In the genomic region with DNA sequence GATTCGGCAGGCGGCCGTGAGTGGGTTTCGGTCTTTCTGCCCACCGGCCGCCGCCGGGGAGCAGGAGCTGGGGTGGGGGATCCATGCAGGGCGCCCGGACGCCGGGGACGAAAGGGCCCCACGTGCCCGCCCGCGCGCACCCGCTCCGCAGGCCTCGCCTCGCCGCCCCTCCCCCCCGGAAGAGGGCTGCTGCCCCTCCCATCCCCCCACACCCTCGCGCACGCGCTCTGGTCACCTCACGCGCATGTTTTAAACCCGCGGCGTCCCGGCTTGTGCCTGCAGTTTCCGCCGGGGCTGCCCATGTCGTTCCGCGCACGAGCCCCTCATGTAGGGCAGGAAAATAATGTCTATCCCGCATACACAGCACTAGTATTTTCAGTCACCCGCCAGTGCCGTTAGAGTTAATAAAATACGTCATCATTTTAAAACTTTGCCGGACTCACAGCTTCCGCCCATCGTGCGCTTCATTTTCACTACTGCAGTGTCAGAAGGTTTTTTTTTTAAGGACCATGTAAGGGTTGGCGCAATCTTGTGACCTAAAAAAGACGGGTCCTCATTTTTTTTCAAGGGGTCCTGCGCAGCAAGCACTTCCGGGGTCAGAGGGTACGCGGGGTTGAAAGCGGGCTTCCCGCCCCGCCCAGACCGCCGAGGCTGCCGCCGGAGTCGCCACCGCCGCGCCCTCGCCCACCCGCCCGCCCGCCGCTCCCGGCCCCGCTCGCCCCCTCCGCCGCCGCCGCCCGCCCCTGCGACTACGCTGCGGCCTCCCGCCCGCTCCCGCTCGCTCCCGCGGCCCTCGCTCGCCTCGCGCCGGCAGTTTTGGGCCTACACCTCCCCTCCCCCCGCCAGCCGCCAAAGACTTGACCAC, we compare ENCODE assay signal across 8 cellular contexts. TPM values are rescaled to one million over a fixed set of nuclear protein-coding genes. Genes with fewer than 3 reads are reported as not detected.
DNase-seq lines count a peak whose midpoint lies in the region; ATAC-seq and TF ChIP-seq lines count a peak whose summit lies in the region.

A gene (plus strand): TSS at position 640 of the 865 bp plus-strand sequence. CDS start 267 bp downstream, outside the sequence.

- peaks cover 19% of the 10 kb centered on the region for H3K36me3 Mint-ChIP-seq in IgD-negative memory B cell

- H3K27ac ChIP-seq in OCI-LY7 (ENCODE audit: low read depth, low read length, poor library complexity, severe bottlenecking): peak within 1 kb of the TSS; percentile 94
- H3K27ac ChIP-seq in mesodermal cell (ENCODE audit: low read depth, low read length, severe bottlenecking): peak within 1 kb of the TSS; percentile 100

- H3K4me1 ChIP-seq in OCI-LY7 (ENCODE audit: insufficient read depth, low read length, poor library complexity, severe bottlenecking) (peaks cover 61% of the 10 kb centered on the region), mesodermal cell (ENCODE audit: control insufficient read depth, insufficient read depth, low read length, poor library complexity, severe bottlenecking) (peaks cover 18% of the 10 kb centered on the region)

- in situ Hi-C loops in Caki2 (cut with HindIII; ENCODE audit: low pct_unique_long_range_greater_than_20kb, low sequenced_read_pairs) (no loop called here), endometrial microvascular endothelial cells (cut with HindIII; ENCODE audit: inconsistent ontology term, low pct_unique_long_range_greater_than_20kb, low sequenced_read_pairs) (loop anchor here (25.0 kb wide), 1 partner anchor 150 kb away; no protein-coding TSS in a partner anchor)

- H3K27ac Mint-ChIP-seq in IgD-negative memory B cell: peak within 1 kb of the TSS; percentile 94 to 100 (median 100)

- H4K20me1 ChIP-seq in OCI-LY7 (ENCODE audit: insufficient read depth, low read length): peaks cover 4% of the 10 kb centered on the region; the same call in 1 of the 2 replicates

- CTCF ChIA-PET in OCI-LY7 (lab: Charles Lee; ENCODE audit: unreplicated experiment): no interaction called here

- 0% methylated on average over 34 to 38 of the region's 94 CpGs for whole genome bisulfite sequencing in mesodermal cell (ENCODE audit: insufficient coverage in 2 of 2), 2 experiments

- peak within 1 kb of the TSS; percentile 84 for H3K4me2 ChIP-seq in OCI-LY7 (ENCODE audit: low read length)

- POLR2A ChIA-PET in OCI-LY7 (lab: Charles Lee): interaction anchor here (0.6 to 3.9 kb wide), 7 partner anchors 14 to 56 kb away, joined by 3 to 26 read pairs (median 4); no protein-coding TSS in a partner anchor

- no peaks in the 10 kb centered on the region for H3K27me3 Mint-ChIP-seq in IgD-negative memory B cell

- H3K36me3 ChIP-seq in OCI-LY7 (ENCODE audit: insufficient read depth, low read length) (peaks cover 57% of the 10 kb centered on the region), mesodermal cell (ENCODE audit: control insufficient read depth, insufficient read depth, low read length) (peaks cover 41% of the 10 kb centered on the region)

- peak; percentile 28 for ATAC-seq in GM21526 (IDR thresholded peaks at IDR 0.05; ENCODE audit: low FRiP score, unreplicated experiment)

- H2AFZ ChIP-seq in OCI-LY7 (ENCODE audit: low read length): peak within 1 kb of the TSS; percentile 31; the same call in 1 of the 2 replicates

- DNase-seq in Caki2 (ENCODE audit: low read depth): peak; percentile 89
- peak; percentile 95 for DNase-seq in OCI-LY7 (ENCODE audit: low spot score)
- peak; percentile 98 for DNase-seq in activated CD8-positive, alpha-beta memory T cell treated with anti-CD3 and anti-CD28 coated beads, Interleukin-2, amount 50 U/mL, for 4 hours
- DNase-seq in stimulated activated CD8-positive, alpha-beta memory T cell treated with anti-CD3 and anti-CD28 coated beads, Interleukin-15, amount 100 ng/mL, for 1 hour (ENCODE audit: low read depth): peak; percentile 97

- H3K4me1 Mint-ChIP-seq in IgD-negative memory B cell: peaks cover 45 to 54% (median 49%) of the 10 kb centered on the region in 3 donors

- BruUV-seq in OCI-LY7 (replicated peaks; lab: Mats Ljungman, UMichigan): no TSS peak

- intact Hi-C loops in OCI-LY7 (cut with micrococcal nuclease; ENCODE audit: unreplicated experiment): loop anchor here (1.0 to 5.0 kb wide), 6 partner anchors 55 to 980 kb away; a partner anchor contains a TSS

- H3K9me3 Mint-ChIP-seq in IgD-negative memory B cell: no peaks in the 10 kb centered on the region

- H3K9me3 ChIP-seq in OCI-LY7 (ENCODE audit: low read length) (no peaks in the 10 kb centered on the region), mesodermal cell (ENCODE audit: control insufficient read depth, low read length) (no peaks in the 10 kb centered on the region)

- TF ChIP-seq CTCF in OCI-LY7 (conservative IDR thresholded peaks at IDR 0.05; ENCODE audit: low read length): no peak

- peaks cover 64% of the 10 kb centered on the region for H3K79me2 ChIP-seq in OCI-LY7 (ENCODE audit: insufficient read depth, low read depth, low read length)

- H3K4me3 Mint-ChIP-seq in IgD-negative memory B cell: peak within 1 kb of the TSS; percentile 95 to 100 (median 98)

- H3K9me2 ChIP-seq in OCI-LY7 (ENCODE audit: insufficient read depth, low read length): no peaks in the 10 kb centered on the region

- peak within 1 kb of the TSS; percentile 98 for H3K4me3 ChIP-seq in OCI-LY7 (ENCODE audit: low read depth, low read length, poor library complexity, severe bottlenecking)
- peak within 1 kb of the TSS; percentile 96 for H3K4me3 ChIP-seq in mesodermal cell (ENCODE audit: extremely low read depth, insufficient read depth, low read length, poor library complexity, severe bottlenecking)

RNA-seq across cellular contexts. Expression of the gene that starts here (rescaled TPM):
- 127 and 135 TPM in 2 replicates for total RNA-seq in Caki2 (2014; rRNA removed; shearing (Covaris generic); ENCODE audit: low replicate concordance)
- polyA plus RNA-seq in IgD-negative memory B cell: 123 TPM
- total RNA-seq in OCI-LY7 (2014; rRNA removed; shearing (Covaris generic)): 54.8 and 58.2 TPM in 2 replicates
- 393 and 423 TPM in 2 replicates for total RNA-seq in OCI-LY7 (2022)
- total RNA-seq in endometrial microvascular endothelial cells (ENCODE audit: inconsistent ontology term): 154 TPM
- polyA plus RNA-seq in mesodermal cell (2013, experiment 1 of 2): 305 TPM
- polyA plus RNA-seq in mesodermal cell (2013, experiment 2 of 2): 286 TPM

Comparison
In these comparisons a context has a peak if more than half of its experiments do, and no peak if none do; other contexts are left out.
1. Peak in every context shown above with its lines: DNase-seq, ATAC-seq, H3K4me3 ChIP-seq and H3K27ac ChIP-seq.